In genomic region chr4:53595823-53596222, GRCh38 we compare ENCODE assay signal across 25 cellular contexts. TPM values are rescaled to one million over a fixed set of nuclear protein-coding genes. Genes with fewer than 3 reads are reported as not detected.
DNase-seq lines count a peak whose midpoint lies in the region; ATAC-seq, FAIRE-seq and TF ChIP-seq lines count a peak whose summit lies in the region.
"Had no signal": no experiment of that assay in that cellular context is flagged by ENCODE, and none has a peak within 500 bp of the region (broad histone marks: within the 10 kb centered on the region; RNA-seq: fewer than 3 reads in every experiment).

No MANE protein-coding gene starts in this region.

- H3K9me3 ChIP-seq in breast epithelium: no peaks in the 10 kb centered on the region
- no peaks in the 10 kb centered on the region for H3K9me3 ChIP-seq in RWPE2 (ENCODE audit: severe bottlenecking)
- no peaks in the 10 kb centered on the region for H3K9me3 ChIP-seq in keratinocyte (ENCODE audit: control insufficient read depth, low read depth, low read length)
- no peaks in the 10 kb centered on the region for H3K9me3 ChIP-seq in ovary
- H3K9me3 ChIP-seq: BE2C; BLaER1 treated with 17β-estradiol and CSF1 and Interleukin-3, amounts not matched to agents 10 nM and 100 nM had no signal

- no peaks in the 10 kb centered on the region for H3K9me3 Mint-ChIP-seq in MCF 10A (ENCODE audit: unreplicated experiment)
- H3K9me3 Mint-ChIP-seq: CD14-positive monocyte; CD4-positive, alpha-beta T cell; CD8-positive, alpha-beta memory T cell; H9 had no signal

- peak overlapping the region; percentile 53 for H3K27ac Mint-ChIP-seq in MCF 10A (ENCODE audit: low read depth, unreplicated experiment)
- H3K27ac Mint-ChIP-seq: CD14-positive monocyte; CD4-positive, alpha-beta T cell; CD8-positive, alpha-beta memory T cell had no signal

- no peaks in the 10 kb centered on the region for H3K79me2 ChIP-seq in keratinocyte (ENCODE audit: control insufficient read depth, insufficient read depth, low read length)

- POLR2A ChIA-PET in MCF 10A (lab: Yijun Ruan, JAX): interaction anchor here (0.8 to 0.9 kb wide), 2 partner anchors 27 to 38 kb away, joined by 3 to 7 read pairs; no protein-coding TSS in a partner anchor

- FAIRE-seq in keratinocyte (lab: Jason Lieb, UNC): no peak
- FAIRE-seq: A204.1, D721Med, GM12878, GM19239 had no signal

- no peaks in the 10 kb centered on the region for H3K9me1 ChIP-seq in keratinocyte (ENCODE audit: control insufficient read depth, extremely low read depth, insufficient read depth, low read length)

- ATAC-seq in RWPE2 (ENCODE audit: low read depth): no peak
- ATAC-seq: GM12878, HCT116 had no signal

- no peaks in the 10 kb centered on the region for H3K27me3 Mint-ChIP-seq in MCF 10A (ENCODE audit: insufficient read depth, unreplicated experiment)

- DNase-seq in MCF 10A (ENCODE audit: unreplicated experiment): no peak
- DNase-seq in breast epithelium (ENCODE audit: low spot score in 2 of 2): no peak
- no peak for DNase-seq in RWPE2 (ENCODE audit: low spot score)
- no peak for DNase-seq in epithelial cell of prostate (ENCODE audit: low read depth, low spot score)
- no peak for DNase-seq in keratinocyte (ENCODE audit: low read depth, low spot score)
- DNase-seq in NCI-H1092 treated with DMSO at 0.1 percent for 48 hours (lab: John Stamatoyannopoulos, UW): no peak
- DNase-seq in ovary: no peak
- DNase-seq in activated CD8-positive, alpha-beta memory T cell treated with anti-CD3 and anti-CD28 coated beads for 24 hours: no peak
- DNase-seq: AML-193; BE2C; CD4-positive, alpha-beta T cell; CD8-positive, alpha-beta memory T cell; DMS 273 treated with DMSO at 0.1 percent for 48 hours; DMS79; EL; GDM1; GM23248; H9 had no signal

- H3K9ac ChIP-seq in keratinocyte (ENCODE audit: control insufficient read depth, extremely low read depth, insufficient read depth, low read length): no peak overlapping the region
- H3K9ac ChIP-seq: BLaER1 treated with 17β-estradiol and CSF1 and Interleukin-3, amounts not matched to agents 10 nM and 100 nM; GM23248 had no signal

- H4K20me1 ChIP-seq in keratinocyte (ENCODE audit: control insufficient read depth, extremely low read depth, insufficient read depth, low read length): no peaks in the 10 kb centered on the region
- H4K20me1 ChIP-seq: BLaER1 treated with 17β-estradiol and CSF1 and Interleukin-3, amounts not matched to agents 10 nM and 100 nM had no signal

- dilution Hi-C loops in keratinocyte (cut with MboI; ENCODE audit: extremely low pct_ligation_motif_present, low sequenced_read_pairs): no loop called here

- intact Hi-C loops in MCF 10A (cut with micrococcal nuclease) (no loop called here), breast epithelium (cut with DNase I; ENCODE audit: low total_unique reads) (loop anchor here (2.0 kb wide), 1 partner anchor 41 kb away; no protein-coding TSS in a partner anchor), ovary (cut with DNase I) (no loop called here)

- peak overlapping the region; percentile 50 for H2AFZ ChIP-seq in keratinocyte (ENCODE audit: control insufficient read depth, low read length)
- H2AFZ ChIP-seq: GM23248 had no signal

- H3K4me1 ChIP-seq in breast epithelium (peaks cover 0 to 2% of the 10 kb centered on the region in 2 donors), RWPE2 (ENCODE audit: insufficient read depth, poor library complexity, severe bottlenecking) (peaks cover 24% of the 10 kb centered on the region), keratinocyte (ENCODE audit: control insufficient read depth, extremely low read depth, insufficient read depth, low read length) (peaks cover 38% of the 10 kb centered on the region), ovary (ENCODE audit: insufficient read depth) (peaks cover 2% of the 10 kb centered on the region)
- H3K4me1 ChIP-seq: BE2C had no signal

- CTCF ChIA-PET in MCF 10A (lab: Yijun Ruan, JAX): interaction anchor here (0.8 to 0.9 kb wide), 2 partner anchors 21 to 22 kb away, joined by 3 to 4 read pairs; no protein-coding TSS in a partner anchor

- TF ChIP-seq CTCF in MCF 10A (IDR thresholded peaks at IDR 0.05; ENCODE audit: unreplicated experiment) (no peak), breast epithelium (IDR thresholded peaks at IDR 0.05) (no peak), RWPE2 (IDR thresholded peaks at IDR 0.05; ENCODE audit: poor library complexity, severe bottlenecking) (no peak), keratinocyte (optimal IDR thresholded peaks at IDR 0.05 in 1 of 3, IDR thresholded peaks at IDR 0.05 in 1 of 3, conservative IDR thresholded peaks at IDR 0.05 in 1 of 3; ENCODE audit: extremely low read depth in 1 of 3, insufficient read depth in 2 of 3, low read length in 3 of 3) (no peak), ovary (IDR thresholded peaks at IDR 0.05) (no peak)

- WGBS in ovary, 3 donors: 70 to 94% (median 88%) methylated on average over 2 of the region's 2 CpGs

- H3K27ac ChIP-seq in breast epithelium: no peak overlapping the region
- H3K27ac ChIP-seq in RWPE2 (ENCODE audit: poor library complexity, severe bottlenecking): peak overlapping the region; percentile 6
- H3K27ac ChIP-seq in epithelial cell of prostate: peak overlapping the region; percentile 59
- peak overlapping the region; percentile 57 for H3K27ac ChIP-seq in keratinocyte (ENCODE audit: control insufficient read depth, insufficient read depth, low read length)
- no peak overlapping the region for H3K27ac ChIP-seq in ovary
- H3K27ac ChIP-seq: BLaER1 treated with 17β-estradiol and CSF1 and Interleukin-3, amounts not matched to agents 10 nM and 100 nM; GM23248 had no signal

- no peak for TF ChIP-seq POLR2A in breast epithelium (IDR thresholded peaks at IDR 0.05)
- no peak for TF ChIP-seq POLR2A in ovary (IDR thresholded peaks at IDR 0.05)

- H3K27me3 ChIP-seq in breast epithelium (no peaks in the 10 kb centered on the region), RWPE2 (ENCODE audit: insufficient read depth, poor library complexity, severe bottlenecking) (no peaks in the 10 kb centered on the region), keratinocyte (ENCODE audit: control insufficient read depth, extremely low read depth, insufficient read depth, low read length) (no peaks in the 10 kb centered on the region), ovary (no peaks in the 10 kb centered on the region)
- H3K27me3 ChIP-seq: BE2C; BLaER1 treated with 17β-estradiol and CSF1 and Interleukin-3, amounts not matched to agents 10 nM and 100 nM had no signal

- H3K4me3 Mint-ChIP-seq in MCF 10A (ENCODE audit: unreplicated experiment): no peak overlapping the region
- H3K4me3 Mint-ChIP-seq: CD14-positive monocyte; CD4-positive, alpha-beta T cell; CD8-positive, alpha-beta memory T cell; H9 had no signal

- no peaks in the 10 kb centered on the region for H3K36me3 ChIP-seq in breast epithelium
- no peaks in the 10 kb centered on the region for H3K36me3 ChIP-seq in RWPE2 (ENCODE audit: low read depth)
- H3K36me3 ChIP-seq in keratinocyte (ENCODE audit: control insufficient read depth in 2 of 2, extremely low read depth in 1 of 2, insufficient read depth in 2 of 2, low read length in 2 of 2): no peaks in the 10 kb centered on the region
- no peaks in the 10 kb centered on the region for H3K36me3 ChIP-seq in ovary
- H3K36me3 ChIP-seq: BE2C; BLaER1 treated with 17β-estradiol and CSF1 and Interleukin-3, amounts not matched to agents 10 nM and 100 nM had no signal

- peaks cover 28% of the 10 kb centered on the region for H3K4me1 Mint-ChIP-seq in MCF 10A (ENCODE audit: insufficient read depth, unreplicated experiment)

- H3K4me3 ChIP-seq in breast epithelium (no peak overlapping the region), RWPE2 (ENCODE audit: severe bottlenecking) (no peak overlapping the region), keratinocyte (ENCODE audit: control insufficient read depth in 2 of 3, extremely low read depth in 1 of 3, insufficient read depth in 2 of 3, low read depth in 1 of 3, low read length in 3 of 3) (no peak overlapping the region), ovary (no peak overlapping the region)
- H3K4me3 ChIP-seq: BLaER1 treated with 17β-estradiol and CSF1 and Interleukin-3, amounts not matched to agents 10 nM and 100 nM; GM12878; GM23248 had no signal

- no peaks in the 10 kb centered on the region for H3K36me3 Mint-ChIP-seq in MCF 10A (ENCODE audit: insufficient read depth, unreplicated experiment)
- H3K36me3 Mint-ChIP-seq: CD14-positive monocyte; CD8-positive, alpha-beta memory T cell had no signal

- TF ChIP-seq EP300 in ovary (IDR thresholded peaks at IDR 0.05): no peak

- BruUV-seq in MCF 10A (replicated peaks; lab: Mats Ljungman, UMichigan): no TSS peak

- H3K4me2 ChIP-seq in keratinocyte (ENCODE audit: control insufficient read depth, extremely low read depth, insufficient read depth, low read depth, low read length): peak overlapping the region; percentile 58
- H3K4me2 ChIP-seq: BLaER1 treated with 17β-estradiol and CSF1 and Interleukin-3, amounts not matched to agents 10 nM and 100 nM had no signal

RNA-seq across cellular contexts. Expression of gene LNX1, which starts 4.5 kb away (rescaled TPM):
- total RNA-seq in MCF 10A (2022): not detected in 2 replicates
- total RNA-seq in breast epithelium: 10 to 100 TPM; 19.7 to 22.6 (median 22.5) TPM
- polyA plus RNA-seq in keratinocyte: 0.17 to 0.32 TPM (median 0.22 TPM) in 3 replicates
- 3.7 TPM for polyA plus RNA-seq in keratinocyte (2011; ENCODE audit: low read depth)
- polyA plus RNA-seq in keratinocyte (2011; cell fraction: cytosol; rRNA removed): 0.21 and 0.26 TPM in 2 replicates
- polyA plus RNA-seq in keratinocyte (2011; cell fraction: nucleus; rRNA removed): 0.39 TPM in 1 of 2 replicates, not detected in the other
- polyA plus RNA-seq in keratinocyte (2012; ENCODE audit: low replicate concordance): 0.47 and 3.9 TPM in 2 replicates
- 0.29 to 1.5 TPM (median 1.4 TPM) in 3 replicates for polyA minus RNA-seq in keratinocyte
- polyA minus RNA-seq in keratinocyte (2011; cell fraction: cytosol; rRNA and poly(A)+ RNA removed): not detected
- polyA minus RNA-seq in keratinocyte (2011; cell fraction: nucleus; rRNA and poly(A)+ RNA removed): 0.42 TPM in 1 of 2 replicates, not detected in the other
- 1 to 10 TPM in 4 of 7 donors, under 1 TPM in 3; 0.35 to 4.4 (median 1.5) TPM for total RNA-seq in ovary
- 1 to 10 TPM; 1.0 to 2.2 TPM for polyA plus RNA-seq in ovary
- total RNA-seq: CD4-positive, alpha-beta T cell; CD8-positive, alpha-beta memory T cell had no signal

Comparison
In these comparisons a context has a peak if more than half of its experiments do, and no peak if none do; other contexts are left out.
1. H3K27ac ChIP-seq: peak in RWPE2 (single experiment), epithelial cell of prostate (single experiment) and keratinocyte (single experiment); none in breast epithelium (0 of 2) and ovary (0 of 2).